In genomic region chr7:64313740-64314491, GRCh38 we compare ENCODE assay signal across 8 cellular contexts. TPM values are rescaled to one million over a fixed set of nuclear protein-coding genes. Genes with fewer than 3 reads are reported as not detected.
DNase-seq lines count a peak whose midpoint lies in the region; ATAC-seq and TF ChIP-seq lines count a peak whose summit lies in the region.

TSS of gene ZNF736 (plus strand) at chr7:64313961. CDS start at chr7:64314151, 190 bp downstream.

- peak; percentile 79 for DNase-seq in GM04503 (ENCODE audit: low read depth)
- peak; percentile 81 for DNase-seq in HFF-Myc (ENCODE audit: extremely low read depth, low read depth)
- peak; percentile 98 for DNase-seq in NB4 (ENCODE audit: low read depth)
- peak; percentile 76 for DNase-seq in SKM-1 (lab: John Stamatoyannopoulos, UW; ENCODE audit: unreplicated experiment)
- DNase-seq in glomerular visceral epithelial cell (ENCODE audit: extremely low spot score), result peak; percentile 75
- peak; percentile 90 for DNase-seq in renal cortical epithelial cell (ENCODE audit: low read depth)
- peak; percentile 94 to 95 for DNase-seq in aorta

- peaks cover 3% of the 10 kb centered on the region in 2 donors for H3K4me1 ChIP-seq in aorta (ENCODE audit: control insufficient read depth in 1 of 2, insufficient read depth in 2 of 2, low read length in 2 of 2)

- H3K4me3 ChIP-seq in HFF-Myc (replicated peaks; ENCODE audit: low read depth, low read length) (peak within 1 kb of the TSS; percentile 76), NB4 (ENCODE audit: low read depth, low read length) (peak within 1 kb of the TSS; percentile 99), aorta (ENCODE audit: low read length in 2 of 2) (peak within 1 kb of the TSS; percentile 89 to 97)

- H3K36me3 Mint-ChIP-seq in activated naive CD4-positive, alpha-beta T cell treated with anti-CD3 and anti-CD28 coated beads, Interleukin-2, amount 50 U/mL, for 24 hours, result peaks cover 20% of the 10 kb centered on the region

- no peaks in the 10 kb centered on the region for H3K9me3 ChIP-seq in aorta (ENCODE audit: control insufficient read depth, low read length)

- no peaks in the 10 kb centered on the region for H3K27me3 ChIP-seq in aorta (ENCODE audit: control insufficient read depth in 1 of 2, insufficient read depth in 2 of 2, low read length in 1 of 2)

- H3K4me1 Mint-ChIP-seq in activated naive CD4-positive, alpha-beta T cell treated with anti-CD3 and anti-CD28 coated beads, Interleukin-2, amount 50 U/mL, for 24 hours, result peaks cover 35% of the 10 kb centered on the region

- peak within 1 kb of the TSS in 1 of 2 donors; percentile 55 for H3K27ac ChIP-seq in aorta (ENCODE audit: low read depth in 1 of 2, low read length in 2 of 2)

- H3K27ac Mint-ChIP-seq in activated naive CD4-positive, alpha-beta T cell treated with anti-CD3 and anti-CD28 coated beads, Interleukin-2, amount 50 U/mL, for 24 hours, result peak within 1 kb of the TSS; percentile 97

- intact Hi-C loops in aorta (cut with DNase I), result loop anchor here in 1 of 2 donors (5.0 kb wide), 1 partner anchor 303 kb away; no protein-coding TSS in a partner anchor

- no peak for TF ChIP-seq CTCF in HFF-Myc (IDR thresholded peaks at IDR 0.05; ENCODE audit: low read depth, low read length, missing control alignments)
- no peak for TF ChIP-seq CTCF in NB4 (IDR thresholded peaks at IDR 0.05; ENCODE audit: low read depth, low read length)

- ATAC-seq in aorta (ENCODE audit: low FRiP score), result peak; percentile 97

- peak; percentile 92 for TF ChIP-seq POLR2A in NB4 (IDR thresholded peaks at IDR 0.05; ENCODE audit: extremely low read depth, insufficient read length)

- H3K4me3 Mint-ChIP-seq in activated naive CD4-positive, alpha-beta T cell treated with anti-CD3 and anti-CD28 coated beads, Interleukin-2, amount 50 U/mL, for 24 hours, result peak within 1 kb of the TSS; percentile 97

- WGBS in aorta, 2 donors, result 0% methylated on average over 33 of the region's 33 CpGs

- no peaks in the 10 kb centered on the region for H3K27me3 Mint-ChIP-seq in activated naive CD4-positive, alpha-beta T cell treated with anti-CD3 and anti-CD28 coated beads, Interleukin-2, amount 50 U/mL, for 24 hours

- H3K9me3 Mint-ChIP-seq in activated naive CD4-positive, alpha-beta T cell treated with anti-CD3 and anti-CD28 coated beads, Interleukin-2, amount 50 U/mL, for 24 hours, result no peaks in the 10 kb centered on the region

- no peaks in the 10 kb centered on the region for H3K36me3 ChIP-seq in aorta (ENCODE audit: control insufficient read depth in 1 of 2, insufficient read depth in 2 of 2, low read length in 1 of 2)

RNA-seq across cellular contexts. Expression of gene ZNF736, which starts in this region (rescaled TPM):
- 16.5 and 33.0 TPM in 2 replicates for total RNA-seq in renal cortical epithelial cell
- total RNA-seq in aorta, result 10 to 100 TPM; 16.0 to 21.4 TPM
- polyA plus RNA-seq in aorta, result 1 to 10 TPM; 1.3 to 5.1 TPM
